8 cellular contexts compared by ENCODE assay signal in the genomic region with DNA sequence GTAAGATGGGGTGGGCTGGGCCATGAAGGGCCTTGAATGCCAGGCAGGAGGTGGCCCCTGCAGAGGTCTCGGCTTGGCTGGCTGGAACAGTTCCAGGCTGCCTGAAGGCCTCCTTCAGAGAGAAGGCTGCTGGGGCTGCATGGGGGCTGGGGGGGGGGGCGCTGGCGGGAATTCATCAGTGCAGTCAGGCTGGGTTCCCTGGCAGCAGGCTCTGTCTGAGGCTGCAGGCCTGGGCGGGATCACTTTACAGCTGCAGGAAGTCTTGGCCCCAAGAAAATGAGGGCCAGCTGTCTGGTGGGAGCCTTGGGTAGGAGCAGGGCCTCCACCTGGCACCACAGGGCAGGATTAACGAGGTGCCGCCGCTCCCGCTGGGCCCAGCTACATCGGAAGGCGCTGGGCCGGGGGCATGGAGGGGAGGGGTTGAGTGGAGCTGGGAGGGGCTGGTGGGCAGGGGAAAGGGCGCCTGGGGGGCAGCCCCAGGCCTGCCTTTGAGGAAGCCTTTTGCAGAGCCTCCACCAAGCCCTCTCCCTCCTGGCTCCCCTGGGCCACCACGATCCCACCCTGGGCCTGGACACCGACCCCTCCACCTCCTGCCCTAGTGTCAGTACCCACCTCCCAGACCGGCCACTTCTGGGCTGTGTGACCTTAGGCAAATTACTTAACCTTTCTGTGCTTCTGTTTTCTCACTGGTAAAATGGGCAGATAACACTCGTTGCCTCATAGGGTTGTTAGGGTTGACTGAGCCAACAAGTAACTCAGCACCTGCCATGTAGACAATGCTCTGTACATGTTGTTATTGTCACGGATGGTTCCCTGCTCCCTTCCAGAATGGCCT. TPM values are rescaled to one million over a fixed set of nuclear protein-coding genes. Genes with fewer than 3 reads are reported as not detected.
A peak's percentile ranks its signal among the peaks of the same experiment; 100 is the strongest.
DNase-seq lines count a peak whose midpoint lies in the region; ATAC-seq and TF ChIP-seq lines count a peak whose summit lies in the region.

No MANE protein-coding gene starts in this region.

- peaks cover 0 to 25% of the 10 kb centered on the region in 2 donors for H3K4me1 ChIP-seq in ascending aorta
- H3K4me1 ChIP-seq in mucosa of stomach (ENCODE audit: control insufficient read depth, insufficient read depth, low read length), result peaks cover 15% of the 10 kb centered on the region

- H3K27me3 ChIP-seq in ascending aorta (no peaks in the 10 kb centered on the region), mucosa of stomach (ENCODE audit: control insufficient read depth, insufficient read depth, low read length) (peaks cover 8% of the 10 kb centered on the region)

- H3K4me3 ChIP-seq in ascending aorta (peak overlapping the region in 1 of 2 donors; percentile 74), mucosa of stomach (ENCODE audit: low read length) (no peak overlapping the region)

- DNase-seq in HK-2 (ENCODE audit: unreplicated experiment), result peak; percentile 27
- DNase-seq in ascending aorta (ENCODE audit: low spot score in 2 of 2), result no peak
- DNase-seq in activated CD8-positive, alpha-beta memory T cell treated with anti-CD3 and anti-CD28 coated beads for 24 hours, result no peak
- no peak for DNase-seq in activated T-cell treated with anti-CD3 and anti-CD28 coated beads for 4 hours
- DNase-seq in NOMO-1 treated with DMSO at 0.1 percent for 48 hours (lab: John Stamatoyannopoulos, UW; ENCODE audit: unreplicated experiment), result no peak

- H3K9ac ChIP-seq in mucosa of stomach (ENCODE audit: low read length), result peak overlapping the region; percentile 69

- H3K27ac ChIP-seq in 22Rv1 (peak overlapping the region; percentile 60), ascending aorta (peak overlapping the region; percentile 70 to 84)

- intact Hi-C loops in ascending aorta (cut with DNase I), result loop anchor here (1.0 to 2.0 kb wide), 6 partner anchors 31 to 775 kb away; a partner anchor contains a TSS

- H3K36me3 ChIP-seq in ascending aorta (peaks cover 17 to 32% of the 10 kb centered on the region in 2 donors), mucosa of stomach (ENCODE audit: control insufficient read depth, insufficient read depth, low read length) (no peaks in the 10 kb centered on the region)

- H3K9me3 ChIP-seq in ascending aorta, result no peaks in the 10 kb centered on the region
- no peaks in the 10 kb centered on the region for H3K9me3 ChIP-seq in mucosa of stomach (ENCODE audit: control insufficient read depth, low read length)

- TF ChIP-seq CTCF in 22Rv1 (IDR thresholded peaks at IDR 0.05) (no peak), ascending aorta (IDR thresholded peaks at IDR 0.05) (no peak)

- no peak for ATAC-seq in HG03175 (IDR thresholded peaks at IDR 0.05; ENCODE audit: unreplicated experiment)

RNA-seq across cellular contexts. Expression of a gene that starts 31.0 kb away (rescaled TPM):
- 27.1 TPM for total RNA-seq in ascending aorta

RNA-seq across cellular contexts. Expression of a gene that starts 50.0 kb away (rescaled TPM):
- total RNA-seq in ascending aorta, result 31.1 TPM

RNA-seq across cellular contexts. Expression of a gene that starts 50.2 kb away (rescaled TPM):
- total RNA-seq in ascending aorta, result 84.4 TPM
